In the genomic region with DNA sequence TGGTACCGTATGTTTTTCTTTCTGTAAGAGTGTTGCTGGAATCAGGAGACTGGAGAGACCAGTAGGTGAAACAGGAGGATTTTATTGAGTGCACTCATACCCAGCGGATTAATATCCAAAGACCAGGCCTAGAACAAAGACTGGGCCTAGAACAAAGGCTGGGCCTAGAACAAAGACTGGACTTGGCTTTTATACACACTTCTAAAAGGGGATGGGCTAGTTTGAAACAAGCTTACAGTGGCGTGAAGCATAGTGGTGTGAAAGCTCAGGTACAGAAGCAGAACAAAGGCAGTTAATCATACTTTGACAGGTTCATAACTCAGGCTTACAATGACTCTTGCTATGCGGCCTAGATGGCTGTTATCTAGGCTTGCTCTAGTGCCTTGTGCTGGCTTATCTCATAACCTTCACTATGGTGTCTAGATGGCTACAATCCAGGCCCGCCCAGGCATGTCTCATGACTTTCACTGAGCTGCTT, we compare ENCODE assay signal across 1 cellular context.
TF ChIP-seq lines count a peak whose summit lies in the region.

No MANE protein-coding gene starts in this region.

TF ChIP-seq in K562, 482 proteins besides CTCF, POLR2A, EP300 and RAD21 (continued from another document and continues in another):
- TF ChIP-seq NKRF (IDR thresholded peaks at IDR 0.05; ENCODE audit: borderline replicate concordance) (no peak; the same call in 1 of the 2 replicates), HDAC2 (IDR thresholded peaks at IDR 0.05) (peak; percentile 62; the same call in 1 of the 2 replicates), KDM2B (CRISPR knock-in tag; IDR thresholded peaks at IDR 0.05) (no peak), MTA3 (IDR thresholded peaks at IDR 0.05; ENCODE audit: borderline replicate concordance) (peak; percentile 93), TAF15 (IDR thresholded peaks at IDR 0.05; ENCODE audit: low read depth, low read length) (no peak), RBM14 (IDR thresholded peaks at IDR 0.05; ENCODE audit: borderline replicate concordance, insufficient read depth, low read depth, low read length) (no peak), NR2C1 (IDR thresholded peaks at IDR 0.05) (no peak), NR2C1 (tag; IDR thresholded peaks at IDR 0.05) (no peak), ATF1 (CRISPR knock-in tag; IDR thresholded peaks at IDR 0.05) (no peak), ATF1 (tag; IDR thresholded peaks at IDR 0.05) (peak; percentile 59), GMEB1 (CRISPR knock-in tag; IDR thresholded peaks at IDR 0.05) (0 out of 2 replicates have a peak, but pooled peaks have one; percentile 46), TEAD4 (IDR thresholded peaks at IDR 0.05; ENCODE audit: low read length) (peak; percentile 77), TEAD4 (CRISPR knock-in tag; IDR thresholded peaks at IDR 0.05; ENCODE audit: borderline replicate concordance) (no peak), HDAC6 (IDR thresholded peaks at IDR 0.05; ENCODE audit: low read depth, low read length) (no peak), KAT8 (IDR thresholded peaks at IDR 0.05; ENCODE audit: low read depth) (no peak), SAFB2 (IDR thresholded peaks at IDR 0.05; ENCODE audit: borderline replicate concordance, low read depth, low read length, severe bottlenecking) (no peak), WHSC1 (IDR thresholded peaks at IDR 0.05; ENCODE audit: low read length) (no peak), CREBBP (IDR thresholded peaks at IDR 0.05; ENCODE audit: low read depth, low read length) (no peak), ARID3A (IDR thresholded peaks at IDR 0.05; ENCODE audit: borderline replicate concordance, low read depth, low read length) (peak; percentile 47; the same call in 1 of the 2 replicates), ZNF830 (CRISPR knock-in tag; IDR thresholded peaks at IDR 0.05) (no peak), ZNF511 (CRISPR knock-in tag; IDR thresholded peaks at IDR 0.05) (no peak), SLC30A9 (CRISPR knock-in tag; IDR thresholded peaks at IDR 0.05) (no peak), ZBTB1 (CRISPR knock-in tag; IDR thresholded peaks at IDR 0.05; ENCODE audit: borderline replicate concordance, low read depth) (no peak), CBFA2T3 (IDR thresholded peaks at IDR 0.05) (peak; percentile 95), NFXL1 (CRISPR knock-in tag; IDR thresholded peaks at IDR 0.05) (0 out of 2 replicates have a peak, but pooled peaks have one; percentile 17), DPF2 (IDR thresholded peaks at IDR 0.05) (peak; percentile 83), ZKSCAN3 (CRISPR knock-in tag; IDR thresholded peaks at IDR 0.05) (no peak), PHB (CRISPR knock-in tag; IDR thresholded peaks at IDR 0.05) (no peak), L3MBTL2 (IDR thresholded peaks at IDR 0.05) (peak; percentile 49; the same call in 1 of the 2 replicates)
- TF ChIP-seq, protein P1, sequence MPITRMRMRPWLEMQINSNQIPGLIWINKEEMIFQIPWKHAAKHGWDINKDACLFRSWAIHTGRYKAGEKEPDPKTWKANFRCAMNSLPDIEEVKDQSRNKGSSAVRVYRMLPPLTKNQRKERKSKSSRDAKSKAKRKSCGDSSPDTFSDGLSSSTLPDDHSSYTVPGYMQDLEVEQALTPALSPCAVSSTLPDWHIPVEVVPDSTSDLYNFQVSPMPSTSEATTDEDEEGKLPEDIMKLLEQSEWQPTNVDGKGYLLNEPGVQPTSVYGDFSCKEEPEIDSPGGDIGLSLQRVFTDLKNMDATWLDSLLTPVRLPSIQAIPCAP (CRISPR knock-in tag; IDR thresholded peaks at IDR 0.05; ENCODE audit: borderline replicate concordance): no peak
- TF ChIP-seq, protein P2, sequence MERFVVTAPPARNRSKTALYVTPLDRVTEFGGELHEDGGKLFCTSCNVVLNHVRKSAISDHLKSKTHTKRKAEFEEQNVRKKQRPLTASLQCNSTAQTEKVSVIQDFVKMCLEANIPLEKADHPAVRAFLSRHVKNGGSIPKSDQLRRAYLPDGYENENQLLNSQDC (CRISPR knock-in tag; IDR thresholded peaks at IDR 0.05): peak; percentile 84
- TF ChIP-seq, protein P3, sequence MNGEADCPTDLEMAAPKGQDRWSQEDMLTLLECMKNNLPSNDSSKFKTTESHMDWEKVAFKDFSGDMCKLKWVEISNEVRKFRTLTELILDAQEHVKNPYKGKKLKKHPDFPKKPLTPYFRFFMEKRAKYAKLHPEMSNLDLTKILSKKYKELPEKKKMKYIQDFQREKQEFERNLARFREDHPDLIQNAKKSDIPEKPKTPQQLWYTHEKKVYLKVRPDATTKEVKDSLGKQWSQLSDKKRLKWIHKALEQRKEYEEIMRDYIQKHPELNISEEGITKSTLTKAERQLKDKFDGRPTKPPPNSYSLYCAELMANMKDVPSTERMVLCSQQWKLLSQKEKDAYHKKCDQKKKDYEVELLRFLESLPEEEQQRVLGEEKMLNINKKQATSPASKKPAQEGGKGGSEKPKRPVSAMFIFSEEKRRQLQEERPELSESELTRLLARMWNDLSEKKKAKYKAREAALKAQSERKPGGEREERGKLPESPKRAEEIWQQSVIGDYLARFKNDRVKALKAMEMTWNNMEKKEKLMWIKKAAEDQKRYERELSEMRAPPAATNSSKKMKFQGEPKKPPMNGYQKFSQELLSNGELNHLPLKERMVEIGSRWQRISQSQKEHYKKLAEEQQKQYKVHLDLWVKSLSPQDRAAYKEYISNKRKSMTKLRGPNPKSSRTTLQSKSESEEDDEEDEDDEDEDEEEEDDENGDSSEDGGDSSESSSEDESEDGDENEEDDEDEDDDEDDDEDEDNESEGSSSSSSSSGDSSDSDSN (IDR thresholded peaks at IDR 0.05; ENCODE audit: borderline replicate concordance in 1 of 2, low read depth in 2 of 2, low read length in 2 of 2): no peak
- TF ChIP-seq, protein P4, sequence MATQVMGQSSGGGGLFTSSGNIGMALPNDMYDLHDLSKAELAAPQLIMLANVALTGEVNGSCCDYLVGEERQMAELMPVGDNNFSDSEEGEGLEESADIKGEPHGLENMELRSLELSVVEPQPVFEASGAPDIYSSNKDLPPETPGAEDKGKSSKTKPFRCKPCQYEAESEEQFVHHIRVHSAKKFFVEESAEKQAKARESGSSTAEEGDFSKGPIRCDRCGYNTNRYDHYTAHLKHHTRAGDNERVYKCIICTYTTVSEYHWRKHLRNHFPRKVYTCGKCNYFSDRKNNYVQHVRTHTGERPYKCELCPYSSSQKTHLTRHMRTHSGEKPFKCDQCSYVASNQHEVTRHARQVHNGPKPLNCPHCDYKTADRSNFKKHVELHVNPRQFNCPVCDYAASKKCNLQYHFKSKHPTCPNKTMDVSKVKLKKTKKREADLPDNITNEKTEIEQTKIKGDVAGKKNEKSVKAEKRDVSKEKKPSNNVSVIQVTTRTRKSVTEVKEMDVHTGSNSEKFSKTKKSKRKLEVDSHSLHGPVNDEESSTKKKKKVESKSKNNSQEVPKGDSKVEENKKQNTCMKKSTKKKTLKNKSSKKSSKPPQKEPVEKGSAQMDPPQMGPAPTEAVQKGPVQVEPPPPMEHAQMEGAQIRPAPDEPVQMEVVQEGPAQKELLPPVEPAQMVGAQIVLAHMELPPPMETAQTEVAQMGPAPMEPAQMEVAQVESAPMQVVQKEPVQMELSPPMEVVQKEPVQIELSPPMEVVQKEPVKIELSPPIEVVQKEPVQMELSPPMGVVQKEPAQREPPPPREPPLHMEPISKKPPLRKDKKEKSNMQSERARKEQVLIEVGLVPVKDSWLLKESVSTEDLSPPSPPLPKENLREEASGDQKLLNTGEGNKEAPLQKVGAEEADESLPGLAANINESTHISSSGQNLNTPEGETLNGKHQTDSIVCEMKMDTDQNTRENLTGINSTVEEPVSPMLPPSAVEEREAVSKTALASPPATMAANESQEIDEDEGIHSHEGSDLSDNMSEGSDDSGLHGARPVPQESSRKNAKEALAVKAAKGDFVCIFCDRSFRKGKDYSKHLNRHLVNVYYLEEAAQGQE (CRISPR knock-in tag; IDR thresholded peaks at IDR 0.05; ENCODE audit: low read depth): no peak
- TF ChIP-seq, protein P5, sequence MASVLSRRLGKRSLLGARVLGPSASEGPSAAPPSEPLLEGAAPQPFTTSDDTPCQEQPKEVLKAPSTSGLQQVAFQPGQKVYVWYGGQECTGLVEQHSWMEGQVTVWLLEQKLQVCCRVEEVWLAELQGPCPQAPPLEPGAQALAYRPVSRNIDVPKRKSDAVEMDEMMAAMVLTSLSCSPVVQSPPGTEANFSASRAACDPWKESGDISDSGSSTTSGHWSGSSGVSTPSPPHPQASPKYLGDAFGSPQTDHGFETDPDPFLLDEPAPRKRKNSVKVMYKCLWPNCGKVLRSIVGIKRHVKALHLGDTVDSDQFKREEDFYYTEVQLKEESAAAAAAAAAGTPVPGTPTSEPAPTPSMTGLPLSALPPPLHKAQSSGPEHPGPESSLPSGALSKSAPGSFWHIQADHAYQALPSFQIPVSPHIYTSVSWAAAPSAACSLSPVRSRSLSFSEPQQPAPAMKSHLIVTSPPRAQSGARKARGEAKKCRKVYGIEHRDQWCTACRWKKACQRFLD (CRISPR knock-in tag; IDR thresholded peaks at IDR 0.05): no peak
- TF ChIP-seq, protein P6, sequence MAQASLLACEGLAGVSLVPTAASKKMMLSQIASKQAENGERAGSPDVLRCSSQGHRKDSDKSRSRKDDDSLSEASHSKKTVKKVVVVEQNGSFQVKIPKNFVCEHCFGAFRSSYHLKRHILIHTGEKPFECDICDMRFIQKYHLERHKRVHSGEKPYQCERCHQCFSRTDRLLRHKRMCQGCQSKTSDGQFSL (CRISPR knock-in tag; IDR thresholded peaks at IDR 0.05): no peak
- TF ChIP-seq, protein P6 (tag; IDR thresholded peaks at IDR 0.05): peak in 1 of 2 experiments; percentile 21; a peak in 1 of 4 replicates
- TF ChIP-seq, protein P7, sequence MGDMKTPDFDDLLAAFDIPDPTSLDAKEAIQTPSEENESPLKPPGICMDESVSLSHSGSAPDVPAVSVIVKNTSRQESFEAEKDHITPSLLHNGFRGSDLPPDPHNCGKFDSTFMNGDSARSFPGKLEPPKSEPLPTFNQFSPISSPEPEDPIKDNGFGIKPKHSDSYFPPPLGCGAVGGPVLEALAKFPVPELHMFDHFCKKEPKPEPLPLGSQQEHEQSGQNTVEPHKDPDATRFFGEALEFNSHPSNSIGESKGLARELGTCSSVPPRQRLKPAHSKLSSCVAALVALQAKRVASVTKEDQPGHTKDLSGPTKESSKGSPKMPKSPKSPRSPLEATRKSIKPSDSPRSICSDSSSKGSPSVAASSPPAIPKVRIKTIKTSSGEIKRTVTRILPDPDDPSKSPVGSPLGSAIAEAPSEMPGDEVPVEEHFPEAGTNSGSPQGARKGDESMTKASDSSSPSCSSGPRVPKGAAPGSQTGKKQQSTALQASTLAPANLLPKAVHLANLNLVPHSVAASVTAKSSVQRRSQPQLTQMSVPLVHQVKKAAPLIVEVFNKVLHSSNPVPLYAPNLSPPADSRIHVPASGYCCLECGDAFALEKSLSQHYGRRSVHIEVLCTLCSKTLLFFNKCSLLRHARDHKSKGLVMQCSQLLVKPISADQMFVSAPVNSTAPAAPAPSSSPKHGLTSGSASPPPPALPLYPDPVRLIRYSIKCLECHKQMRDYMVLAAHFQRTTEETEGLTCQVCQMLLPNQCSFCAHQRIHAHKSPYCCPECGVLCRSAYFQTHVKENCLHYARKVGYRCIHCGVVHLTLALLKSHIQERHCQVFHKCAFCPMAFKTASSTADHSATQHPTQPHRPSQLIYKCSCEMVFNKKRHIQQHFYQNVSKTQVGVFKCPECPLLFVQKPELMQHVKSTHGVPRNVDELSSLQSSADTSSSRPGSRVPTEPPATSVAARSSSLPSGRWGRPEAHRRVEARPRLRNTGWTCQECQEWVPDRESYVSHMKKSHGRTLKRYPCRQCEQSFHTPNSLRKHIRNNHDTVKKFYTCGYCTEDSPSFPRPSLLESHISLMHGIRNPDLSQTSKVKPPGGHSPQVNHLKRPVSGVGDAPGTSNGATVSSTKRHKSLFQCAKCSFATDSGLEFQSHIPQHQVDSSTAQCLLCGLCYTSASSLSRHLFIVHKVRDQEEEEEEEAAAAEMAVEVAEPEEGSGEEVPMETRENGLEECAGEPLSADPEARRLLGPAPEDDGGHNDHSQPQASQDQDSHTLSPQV (IDR thresholded peaks at IDR 0.05): 0 out of 2 replicates have a peak, but pooled peaks have one; percentile 45
